15 cellular contexts compared by ENCODE assay signal in genomic region chr3:153137626-153138025, GRCh38. TPM values are rescaled to one million over a fixed set of nuclear protein-coding genes. Genes with fewer than 3 reads are reported as not detected.
A peak's percentile ranks its signal among the peaks of the same experiment; 100 is the strongest.
DNase-seq lines count a peak whose midpoint lies in the region; ATAC-seq and TF ChIP-seq lines count a peak whose summit lies in the region.
"Had no signal": no experiment of that assay in that cellular context is flagged by ENCODE, and none has a peak within 500 bp of the region (broad histone marks: within the 10 kb centered on the region; RNA-seq: fewer than 3 reads in every experiment).

No MANE protein-coding gene starts in this region.

- no peaks in the 10 kb centered on the region for H3K79me2 ChIP-seq in H9 (ENCODE audit: insufficient read depth, low read length)

- ATAC-seq in GM18867 (IDR thresholded peaks at IDR 0.05; ENCODE audit: unreplicated experiment) (peak; percentile 38), HG03064 (IDR thresholded peaks at IDR 0.05; ENCODE audit: low read depth, unreplicated experiment) (peak; percentile 39)
- ATAC-seq: activated CD8-positive, alpha-beta memory T cell treated with anti-CD3 and anti-CD28 coated beads, Interleukin-2, amount 10 ng/mL, durations not matched to agents 7 days and 5 days; T-helper 17 cell had no signal

- H4K91ac ChIP-seq in H9 (ENCODE audit: insufficient read length, low read depth, low read length), result no peak overlapping the region

- no peak overlapping the region for H2BK12ac ChIP-seq in H9 (ENCODE audit: insufficient read length, low read depth, low read length)

- H3K27me3 Mint-ChIP-seq in H9 (ENCODE audit: low read depth), result no peaks in the 10 kb centered on the region
- H3K27me3 Mint-ChIP-seq: activated CD8-positive, alpha-beta memory T cell treated with anti-CD3 and anti-CD28 coated beads, Interleukin-2, amount 10 ng/mL, durations not matched to agents 7 days and 5 days; CD4-positive, alpha-beta T cell; T-helper 17 cell had no signal

- no peak overlapping the region for H3K9ac ChIP-seq in H9 (ENCODE audit: extremely low read depth, insufficient read length, low read length)

- H3K23ac ChIP-seq in H9 (ENCODE audit: insufficient read length, low read depth, low read length), result no peak overlapping the region

- H4K8ac ChIP-seq in H9 (replicated peaks; ENCODE audit: insufficient read length, low read depth, low read length), result no peak overlapping the region

- DNase-seq in RWPE1 (ENCODE audit: low spot score) (no peak), NCI-H748 treated with DMSO at 0.1 percent for 48 hours (lab: John Stamatoyannopoulos, UW) (no peak), SKM-1 treated with dmso at 0.1 percent for 144 hours (lab: John Stamatoyannopoulos, UW; ENCODE audit: unreplicated experiment) (no peak), H9 (no peak), NCI-H446 treated with DMSO at 0.1 percent for 48 hours (lab: John Stamatoyannopoulos, UW) (no peak)
- DNase-seq: activated CD8-positive, alpha-beta memory T cell treated with anti-CD3 and anti-CD28 coated beads, Interleukin-2, amount 10 ng/mL, durations not matched to agents 7 days and 5 days; amniotic stem cell; CD4-positive, alpha-beta T cell; effector CD4-positive, alpha-beta T cell; NCI-H1105 treated with DMSO at 0.1 percent for 48 hours; NCI-H774; T-helper 17 cell had no signal

- H3K4me3 ChIP-seq in neutrophil (ENCODE audit: low read depth in 1 of 2, low read length in 1 of 2), result no peak overlapping the region

- H3K27ac Mint-ChIP-seq in H9, result no peak overlapping the region
- H3K27ac Mint-ChIP-seq: activated CD8-positive, alpha-beta memory T cell treated with anti-CD3 and anti-CD28 coated beads, Interleukin-2, amount 10 ng/mL, durations not matched to agents 7 days and 5 days; CD4-positive, alpha-beta T cell; T-helper 17 cell had no signal

- no peaks in the 10 kb centered on the region for H3K9me3 Mint-ChIP-seq in H9
- H3K9me3 Mint-ChIP-seq: CD4-positive, alpha-beta T cell had no signal

- POLR2A ChIA-PET in RWPE1 (lab: Yijun Ruan, JAX; ENCODE audit: low non-redundant PET), result no interaction called here

- H2BK20ac ChIP-seq in H9 (ENCODE audit: low read depth, low read length, poor library complexity, severe bottlenecking), result no peak overlapping the region

- H4K20me1 ChIP-seq in H9 (ENCODE audit: control insufficient read depth, insufficient read depth, insufficient read length), result no peaks in the 10 kb centered on the region

- TF ChIP-seq CTCF in RWPE1 (conservative IDR thresholded peaks at IDR 0.05; ENCODE audit: low read depth) (no peak), neutrophil (IDR thresholded peaks at IDR 0.05) (no peak), H9 (conservative IDR thresholded peaks at IDR 0.05) (no peak)

- no CpG with 5 or more reads among the region's 2 CpGs for WGBS in H9 (ENCODE audit: extremely low coverage, insufficient read length, low lambda C conversion rate)

- no peak overlapping the region for H2BK5ac ChIP-seq in H9 (ENCODE audit: insufficient read length, low read length)

- no peaks in the 10 kb centered on the region for H3K79me1 ChIP-seq in H9 (ENCODE audit: insufficient read depth, low read depth, low read length, poor library complexity, severe bottlenecking)

- no peak overlapping the region for H2BK120ac ChIP-seq in H9 (ENCODE audit: low read depth, low read length, poor library complexity, severe bottlenecking)

- peaks cover 20 to 26% of the 10 kb centered on the region in 2 experiments for H3K4me1 ChIP-seq in neutrophil (ENCODE audit: control insufficient read depth in 1 of 2, insufficient read depth in 1 of 2, low read depth in 1 of 2, low read length in 1 of 2)
- H3K4me1 ChIP-seq in H9 (ENCODE audit: insufficient read depth, low read length), result no peaks in the 10 kb centered on the region

- H3K36me3 Mint-ChIP-seq in H9 (ENCODE audit: insufficient read depth in 1 of 3, low read depth in 3 of 3), result no peaks in the 10 kb centered on the region
- H3K36me3 Mint-ChIP-seq: activated CD8-positive, alpha-beta memory T cell treated with anti-CD3 and anti-CD28 coated beads, Interleukin-2, amount 10 ng/mL, durations not matched to agents 7 days and 5 days had no signal

- no peak overlapping the region for H3T11ph ChIP-seq in H9 (ENCODE audit: low read length)

- H3K18ac ChIP-seq in H9 (ENCODE audit: insufficient read length, low read depth, low read length), result no peak overlapping the region

- no peak overlapping the region for H3K4me3 Mint-ChIP-seq in H9
- H3K4me3 Mint-ChIP-seq: activated CD8-positive, alpha-beta memory T cell treated with anti-CD3 and anti-CD28 coated beads, Interleukin-2, amount 10 ng/mL, durations not matched to agents 7 days and 5 days; CD4-positive, alpha-beta T cell; T-helper 17 cell had no signal

- H3K4ac ChIP-seq in H9 (ENCODE audit: low read depth, low read length), result no peak overlapping the region

- H3K9me3 ChIP-seq in neutrophil, result no peaks in the 10 kb centered on the region
- H3K9me3 ChIP-seq in H9 (ENCODE audit: control insufficient read depth, low read depth, low read length), result no peaks in the 10 kb centered on the region

- no peak overlapping the region for H2AK5ac ChIP-seq in H9 (ENCODE audit: insufficient read length, low read length)

- H3K4me1 Mint-ChIP-seq in H9, result peaks cover 0 to 5% of the 10 kb centered on the region in 2 experiments; a peak in 3 of 4 replicates

- no peak overlapping the region for H3K56ac ChIP-seq in H9 (ENCODE audit: insufficient read length, low read depth, low read length)

- H3K36me3 ChIP-seq in neutrophil, result no peaks in the 10 kb centered on the region

- H2BK15ac ChIP-seq in H9 (ENCODE audit: low read depth, low read length), result no peak overlapping the region

- H2AFZ ChIP-seq in H9 (ENCODE audit: low read length), result no peak overlapping the region

- peak overlapping the region; percentile 91 for H3K27ac ChIP-seq in RWPE1
- peak overlapping the region; percentile 55 for H3K27ac ChIP-seq in neutrophil
- no peak overlapping the region for H3K27ac ChIP-seq in H9 (ENCODE audit: insufficient read length, low read depth, low read length)

- no peak overlapping the region for H3K4me2 ChIP-seq in H9 (ENCODE audit: insufficient read depth, insufficient read length, low read length)

- no peak overlapping the region for H3K14ac ChIP-seq in H9 (ENCODE audit: insufficient read depth, low read length)

- no peak overlapping the region for H4K5ac ChIP-seq in H9 (ENCODE audit: insufficient read length, low read depth, low read length)

- CTCF ChIA-PET in RWPE1 (lab: Yijun Ruan, JAX), result interaction anchor here (0.6 kb wide), 1 partner anchor 161 kb away, joined by 4 read pairs; no protein-coding TSS in a partner anchor

- H3K27me3 ChIP-seq in neutrophil (no peaks in the 10 kb centered on the region), H9 (ENCODE audit: insufficient read depth, low read length) (no peaks in the 10 kb centered on the region)

- H3K23me2 ChIP-seq in H9 (ENCODE audit: insufficient read length, low read depth, low read length, poor library complexity, severe bottlenecking), result no peaks in the 10 kb centered on the region

RNA-seq across cellular contexts. Expression of gene RAP2B, which starts 24.4 kb away (rescaled TPM):
- total RNA-seq in H9 (2021), result 18.2 and 18.7 TPM in 2 replicates
